Comparison of ENCODE assay signal across 8 cellular contexts in genomic region chr6:158242071-158242606, GRCh38.
DNase-seq lines count a peak whose midpoint lies in the region; ATAC-seq and TF ChIP-seq lines count a peak whose summit lies in the region.

No MANE protein-coding gene starts in this region.

- H3K9ac ChIP-seq in parathyroid adenoma: no peak overlapping the region

- peaks cover 13% of the 10 kb centered on the region for H3K4me1 ChIP-seq in parathyroid adenoma

- peaks cover 21% of the 10 kb centered on the region for H3K79me2 ChIP-seq in parathyroid adenoma

- CTCF ChIA-PET in activated CD8-positive, alpha-beta T cell treated with anti-CD3 and anti-CD28 coated beads, Interleukin-2, amount 10 ng/mL, durations not matched to agents 7 days and 5 days (lab: Charles Lee): interaction anchor here (0.6 to 1.8 kb wide), 3 partner anchors 21 to 449 kb away, joined by 3 to 6 read pairs (median 3); no protein-coding TSS in a partner anchor

- ATAC-seq in HG02610 (IDR thresholded peaks at IDR 0.05; ENCODE audit: unreplicated experiment): peak; percentile 8
- ATAC-seq in activated CD8-positive, alpha-beta T cell treated with anti-CD3 and anti-CD28 coated beads, Interleukin-2, amount 10 ng/mL, durations not matched to agents 7 days and 5 days: peak; percentile 23

- peaks cover 23% of the 10 kb centered on the region for H3K4me1 Mint-ChIP-seq in activated CD8-positive, alpha-beta T cell treated with anti-CD3 and anti-CD28 coated beads, Interleukin-2, amount 10 ng/mL, durations not matched to agents 7 days and 5 days (ENCODE audit: low read depth)

- H3K4me3 ChIP-seq in parathyroid adenoma (ENCODE audit: low read depth, low read length): no peak overlapping the region

- H3K4me3 Mint-ChIP-seq in activated CD8-positive, alpha-beta T cell treated with anti-CD3 and anti-CD28 coated beads, Interleukin-2, amount 10 ng/mL, durations not matched to agents 7 days and 5 days: no peak overlapping the region

- no peaks in the 10 kb centered on the region for H3K27me3 ChIP-seq in parathyroid adenoma (ENCODE audit: control insufficient read depth, insufficient read depth, low read length)

- no peaks in the 10 kb centered on the region for H3K9me3 ChIP-seq in parathyroid adenoma (ENCODE audit: control insufficient read depth, low read length)

- no peaks in the 10 kb centered on the region for H3K9me3 Mint-ChIP-seq in activated CD8-positive, alpha-beta T cell treated with anti-CD3 and anti-CD28 coated beads, Interleukin-2, amount 10 ng/mL, durations not matched to agents 7 days and 5 days (ENCODE audit: insufficient read depth)

- H3K36me3 Mint-ChIP-seq in activated CD8-positive, alpha-beta T cell treated with anti-CD3 and anti-CD28 coated beads, Interleukin-2, amount 10 ng/mL, durations not matched to agents 7 days and 5 days (ENCODE audit: low read depth): peaks cover 12% of the 10 kb centered on the region

- H3K4me2 ChIP-seq in parathyroid adenoma (ENCODE audit: low read length): peak overlapping the region; percentile 0

- H3K27me3 Mint-ChIP-seq in activated CD8-positive, alpha-beta T cell treated with anti-CD3 and anti-CD28 coated beads, Interleukin-2, amount 10 ng/mL, durations not matched to agents 7 days and 5 days (ENCODE audit: low read depth): no peaks in the 10 kb centered on the region

- no peak for TF ChIP-seq CTCF in parathyroid adenoma (IDR thresholded peaks at IDR 0.05)

- POLR2A ChIA-PET in activated CD8-positive, alpha-beta T cell treated with anti-CD3 and anti-CD28 coated beads, Interleukin-2, amount 10 ng/mL, durations not matched to agents 7 days and 5 days (lab: Charles Lee): interaction anchor here (1.5 kb wide), 1 partner anchor 9 kb away, joined by 4 read pairs; no protein-coding TSS in a partner anchor

- H3K27ac Mint-ChIP-seq in activated CD8-positive, alpha-beta T cell treated with anti-CD3 and anti-CD28 coated beads, Interleukin-2, amount 10 ng/mL, durations not matched to agents 7 days and 5 days: peak overlapping the region; percentile 69

- H3K27ac ChIP-seq in parathyroid adenoma: peak overlapping the region; percentile 71
- no peak overlapping the region for H3K27ac ChIP-seq in caudate nucleus (ENCODE audit: low read depth, low read length)

- H2AFZ ChIP-seq in parathyroid adenoma: no peak overlapping the region

- no peaks in the 10 kb centered on the region for H3K36me3 ChIP-seq in parathyroid adenoma (ENCODE audit: control insufficient read depth, insufficient read depth, low read length)

- DNase-seq in DMS53 (lab: John Stamatoyannopoulos, UW) (peak; percentile 70), DMS53 treated with DMSO at 0.1 percent for 48 hours (lab: John Stamatoyannopoulos, UW; ENCODE audit: unreplicated experiment) (no peak), caudate nucleus (lab: John Stamatoyannopoulos, UW) (no peak), NCI-H2171 treated with DMSO at 0.1 percent for 48 hours (lab: John Stamatoyannopoulos, UW) (no peak), C1 segment of cervical spinal cord (lab: John Stamatoyannopoulos, UW) (no peak)
- DNase-seq in activated CD8-positive, alpha-beta T cell treated with anti-CD3 and anti-CD28 coated beads, Interleukin-2, amount 10 ng/mL, durations not matched to agents 7 days and 5 days: no peak
